2 cellular contexts compared by ENCODE assay signal in the genomic region with DNA sequence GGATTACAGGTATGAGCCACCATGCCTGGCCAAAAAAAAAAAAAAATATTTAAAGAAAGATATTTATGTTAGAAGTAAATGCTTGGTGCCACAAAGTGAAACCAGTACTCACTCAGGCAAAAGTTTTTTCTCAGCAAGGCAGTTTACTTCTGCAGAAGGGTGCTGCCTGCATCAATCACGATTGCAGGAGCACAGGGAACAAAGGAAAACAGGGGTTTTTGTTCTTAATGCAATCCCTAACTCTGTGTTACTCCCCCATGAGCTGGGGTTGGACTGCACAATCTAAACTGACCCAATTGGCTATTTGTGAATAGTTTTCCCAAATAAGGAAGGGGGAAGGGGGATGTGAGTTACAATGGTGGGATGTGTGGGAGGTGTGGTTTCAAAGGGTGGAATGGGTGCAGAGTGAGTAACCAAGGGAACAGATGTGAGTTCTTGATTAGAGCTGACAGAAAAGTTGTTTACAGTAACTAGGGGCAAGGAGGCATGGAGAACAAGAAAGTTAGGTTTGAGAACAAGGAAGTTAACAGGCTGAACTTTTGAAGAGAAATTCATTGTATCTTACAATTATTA.
A peak's percentile ranks its signal among the peaks of the same experiment; 100 is the strongest.
TF ChIP-seq lines count a peak whose summit lies in the region.

No MANE protein-coding gene starts in this region.

TF ChIP-seq in GM23338, 12 proteins besides CTCF, POLR2A, EP300 and RAD21:
- TF ChIP-seq, protein P1, sequence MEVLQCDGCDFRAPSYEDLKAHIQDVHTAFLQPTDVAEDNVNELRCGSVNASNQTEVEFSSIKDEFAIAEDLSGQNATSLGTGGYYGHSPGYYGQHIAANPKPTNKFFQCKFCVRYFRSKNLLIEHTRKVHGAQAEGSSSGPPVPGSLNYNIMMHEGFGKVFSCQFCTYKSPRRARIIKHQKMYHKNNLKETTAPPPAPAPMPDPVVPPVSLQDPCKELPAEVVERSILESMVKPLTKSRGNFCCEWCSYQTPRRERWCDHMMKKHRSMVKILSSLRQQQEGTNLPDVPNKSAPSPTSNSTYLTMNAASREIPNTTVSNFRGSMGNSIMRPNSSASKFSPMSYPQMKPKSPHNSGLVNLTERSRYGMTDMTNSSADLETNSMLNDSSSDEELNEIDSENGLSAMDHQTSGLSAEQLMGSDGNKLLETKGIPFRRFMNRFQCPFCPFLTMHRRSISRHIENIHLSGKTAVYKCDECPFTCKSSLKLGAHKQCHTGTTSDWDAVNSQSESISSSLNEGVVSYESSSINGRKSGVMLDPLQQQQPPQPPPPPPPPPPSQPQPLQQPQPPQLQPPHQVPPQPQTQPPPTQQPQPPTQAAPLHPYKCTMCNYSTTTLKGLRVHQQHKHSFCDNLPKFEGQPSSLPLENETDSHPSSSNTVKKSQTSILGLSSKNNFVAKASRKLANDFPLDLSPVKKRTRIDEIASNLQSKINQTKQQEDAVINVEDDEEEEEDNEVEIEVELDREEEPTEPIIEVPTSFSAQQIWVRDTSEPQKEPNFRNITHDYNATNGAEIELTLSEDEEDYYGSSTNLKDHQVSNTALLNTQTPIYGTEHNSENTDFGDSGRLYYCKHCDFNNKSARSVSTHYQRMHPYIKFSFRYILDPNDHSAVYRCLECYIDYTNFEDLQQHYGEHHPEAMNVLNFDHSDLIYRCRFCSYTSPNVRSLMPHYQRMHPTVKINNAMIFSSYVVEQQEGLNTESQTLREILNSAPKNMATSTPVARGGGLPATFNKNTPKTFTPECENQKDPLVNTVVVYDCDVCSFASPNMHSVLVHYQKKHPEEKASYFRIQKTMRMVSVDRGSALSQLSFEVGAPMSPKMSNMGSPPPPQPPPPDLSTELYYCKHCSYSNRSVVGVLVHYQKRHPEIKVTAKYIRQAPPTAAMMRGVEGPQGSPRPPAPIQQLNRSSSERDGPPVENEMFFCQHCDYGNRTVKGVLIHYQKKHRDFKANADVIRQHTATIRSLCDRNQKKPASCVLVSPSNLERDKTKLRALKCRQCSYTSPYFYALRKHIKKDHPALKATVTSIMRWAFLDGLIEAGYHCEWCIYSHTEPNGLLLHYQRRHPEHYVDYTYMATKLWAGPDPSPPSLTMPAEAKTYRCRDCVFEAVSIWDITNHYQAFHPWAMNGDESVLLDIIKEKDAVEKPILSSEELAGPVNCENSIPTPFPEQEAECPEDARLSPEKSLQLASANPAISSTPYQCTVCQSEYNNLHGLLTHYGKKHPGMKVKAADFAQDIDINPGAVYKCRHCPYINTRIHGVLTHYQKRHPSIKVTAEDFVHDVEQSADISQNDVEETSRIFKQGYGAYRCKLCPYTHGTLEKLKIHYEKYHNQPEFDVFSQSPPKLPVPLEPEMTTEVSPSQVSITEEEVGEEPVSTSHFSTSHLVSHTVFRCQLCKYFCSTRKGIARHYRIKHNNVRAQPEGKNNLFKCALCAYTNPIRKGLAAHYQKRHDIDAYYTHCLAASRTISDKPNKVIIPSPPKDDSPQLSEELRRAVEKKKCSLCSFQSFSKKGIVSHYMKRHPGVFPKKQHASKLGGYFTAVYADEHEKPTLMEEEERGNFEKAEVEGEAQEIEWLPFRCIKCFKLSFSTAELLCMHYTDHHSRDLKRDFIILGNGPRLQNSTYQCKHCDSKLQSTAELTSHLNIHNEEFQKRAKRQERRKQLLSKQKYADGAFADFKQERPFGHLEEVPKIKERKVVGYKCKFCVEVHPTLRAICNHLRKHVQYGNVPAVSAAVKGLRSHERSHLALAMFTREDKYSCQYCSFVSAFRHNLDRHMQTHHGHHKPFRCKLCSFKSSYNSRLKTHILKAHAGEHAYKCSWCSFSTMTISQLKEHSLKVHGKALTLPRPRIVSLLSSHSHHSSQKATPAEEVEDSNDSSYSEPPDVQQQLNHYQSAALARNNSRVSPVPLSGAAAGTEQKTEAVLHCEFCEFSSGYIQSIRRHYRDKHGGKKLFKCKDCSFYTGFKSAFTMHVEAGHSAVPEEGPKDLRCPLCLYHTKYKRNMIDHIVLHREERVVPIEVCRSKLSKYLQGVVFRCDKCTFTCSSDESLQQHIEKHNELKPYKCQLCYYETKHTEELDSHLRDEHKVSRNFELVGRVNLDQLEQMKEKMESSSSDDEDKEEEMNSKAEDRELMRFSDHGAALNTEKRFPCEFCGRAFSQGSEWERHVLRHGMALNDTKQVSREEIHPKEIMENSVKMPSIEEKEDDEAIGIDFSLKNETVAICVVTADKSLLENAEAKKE (CRISPR knock-in tag; IDR thresholded peaks at IDR 0.05), result no peak
- TF ChIP-seq EZH2phosphoT487 (IDR thresholded peaks at IDR 0.05; ENCODE audit: unreplicated experiment) (no peak), CREB1 (CRISPR knock-in tag; IDR thresholded peaks at IDR 0.05; ENCODE audit: low read depth) (no peak), STAT1 (IDR thresholded peaks at IDR 0.05; ENCODE audit: unreplicated experiment) (no peak), JUNB (IDR thresholded peaks at IDR 0.05; ENCODE audit: unreplicated experiment) (no peak), EZH2 (IDR thresholded peaks at IDR 0.05; ENCODE audit: low read depth, unreplicated experiment) (no peak), ZNF331 (CRISPR knock-in tag; IDR thresholded peaks at IDR 0.05; ENCODE audit: low read depth) (no peak), POLR2AphosphoS5 (IDR thresholded peaks at IDR 0.05; ENCODE audit: low read depth) (no peak)
- TF ChIP-seq, protein P2, sequence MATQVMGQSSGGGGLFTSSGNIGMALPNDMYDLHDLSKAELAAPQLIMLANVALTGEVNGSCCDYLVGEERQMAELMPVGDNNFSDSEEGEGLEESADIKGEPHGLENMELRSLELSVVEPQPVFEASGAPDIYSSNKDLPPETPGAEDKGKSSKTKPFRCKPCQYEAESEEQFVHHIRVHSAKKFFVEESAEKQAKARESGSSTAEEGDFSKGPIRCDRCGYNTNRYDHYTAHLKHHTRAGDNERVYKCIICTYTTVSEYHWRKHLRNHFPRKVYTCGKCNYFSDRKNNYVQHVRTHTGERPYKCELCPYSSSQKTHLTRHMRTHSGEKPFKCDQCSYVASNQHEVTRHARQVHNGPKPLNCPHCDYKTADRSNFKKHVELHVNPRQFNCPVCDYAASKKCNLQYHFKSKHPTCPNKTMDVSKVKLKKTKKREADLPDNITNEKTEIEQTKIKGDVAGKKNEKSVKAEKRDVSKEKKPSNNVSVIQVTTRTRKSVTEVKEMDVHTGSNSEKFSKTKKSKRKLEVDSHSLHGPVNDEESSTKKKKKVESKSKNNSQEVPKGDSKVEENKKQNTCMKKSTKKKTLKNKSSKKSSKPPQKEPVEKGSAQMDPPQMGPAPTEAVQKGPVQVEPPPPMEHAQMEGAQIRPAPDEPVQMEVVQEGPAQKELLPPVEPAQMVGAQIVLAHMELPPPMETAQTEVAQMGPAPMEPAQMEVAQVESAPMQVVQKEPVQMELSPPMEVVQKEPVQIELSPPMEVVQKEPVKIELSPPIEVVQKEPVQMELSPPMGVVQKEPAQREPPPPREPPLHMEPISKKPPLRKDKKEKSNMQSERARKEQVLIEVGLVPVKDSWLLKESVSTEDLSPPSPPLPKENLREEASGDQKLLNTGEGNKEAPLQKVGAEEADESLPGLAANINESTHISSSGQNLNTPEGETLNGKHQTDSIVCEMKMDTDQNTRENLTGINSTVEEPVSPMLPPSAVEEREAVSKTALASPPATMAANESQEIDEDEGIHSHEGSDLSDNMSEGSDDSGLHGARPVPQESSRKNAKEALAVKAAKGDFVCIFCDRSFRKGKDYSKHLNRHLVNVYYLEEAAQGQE (IDR thresholded peaks at IDR 0.05; ENCODE audit: unreplicated experiment), result no peak
TF ChIP-seq in GM23338: peak in this region for 0.

TF ChIP-seq in K562, 482 proteins besides CTCF, POLR2A, EP300 and RAD21 (continued from another document and continues in another):
- TF ChIP-seq, protein P3, sequence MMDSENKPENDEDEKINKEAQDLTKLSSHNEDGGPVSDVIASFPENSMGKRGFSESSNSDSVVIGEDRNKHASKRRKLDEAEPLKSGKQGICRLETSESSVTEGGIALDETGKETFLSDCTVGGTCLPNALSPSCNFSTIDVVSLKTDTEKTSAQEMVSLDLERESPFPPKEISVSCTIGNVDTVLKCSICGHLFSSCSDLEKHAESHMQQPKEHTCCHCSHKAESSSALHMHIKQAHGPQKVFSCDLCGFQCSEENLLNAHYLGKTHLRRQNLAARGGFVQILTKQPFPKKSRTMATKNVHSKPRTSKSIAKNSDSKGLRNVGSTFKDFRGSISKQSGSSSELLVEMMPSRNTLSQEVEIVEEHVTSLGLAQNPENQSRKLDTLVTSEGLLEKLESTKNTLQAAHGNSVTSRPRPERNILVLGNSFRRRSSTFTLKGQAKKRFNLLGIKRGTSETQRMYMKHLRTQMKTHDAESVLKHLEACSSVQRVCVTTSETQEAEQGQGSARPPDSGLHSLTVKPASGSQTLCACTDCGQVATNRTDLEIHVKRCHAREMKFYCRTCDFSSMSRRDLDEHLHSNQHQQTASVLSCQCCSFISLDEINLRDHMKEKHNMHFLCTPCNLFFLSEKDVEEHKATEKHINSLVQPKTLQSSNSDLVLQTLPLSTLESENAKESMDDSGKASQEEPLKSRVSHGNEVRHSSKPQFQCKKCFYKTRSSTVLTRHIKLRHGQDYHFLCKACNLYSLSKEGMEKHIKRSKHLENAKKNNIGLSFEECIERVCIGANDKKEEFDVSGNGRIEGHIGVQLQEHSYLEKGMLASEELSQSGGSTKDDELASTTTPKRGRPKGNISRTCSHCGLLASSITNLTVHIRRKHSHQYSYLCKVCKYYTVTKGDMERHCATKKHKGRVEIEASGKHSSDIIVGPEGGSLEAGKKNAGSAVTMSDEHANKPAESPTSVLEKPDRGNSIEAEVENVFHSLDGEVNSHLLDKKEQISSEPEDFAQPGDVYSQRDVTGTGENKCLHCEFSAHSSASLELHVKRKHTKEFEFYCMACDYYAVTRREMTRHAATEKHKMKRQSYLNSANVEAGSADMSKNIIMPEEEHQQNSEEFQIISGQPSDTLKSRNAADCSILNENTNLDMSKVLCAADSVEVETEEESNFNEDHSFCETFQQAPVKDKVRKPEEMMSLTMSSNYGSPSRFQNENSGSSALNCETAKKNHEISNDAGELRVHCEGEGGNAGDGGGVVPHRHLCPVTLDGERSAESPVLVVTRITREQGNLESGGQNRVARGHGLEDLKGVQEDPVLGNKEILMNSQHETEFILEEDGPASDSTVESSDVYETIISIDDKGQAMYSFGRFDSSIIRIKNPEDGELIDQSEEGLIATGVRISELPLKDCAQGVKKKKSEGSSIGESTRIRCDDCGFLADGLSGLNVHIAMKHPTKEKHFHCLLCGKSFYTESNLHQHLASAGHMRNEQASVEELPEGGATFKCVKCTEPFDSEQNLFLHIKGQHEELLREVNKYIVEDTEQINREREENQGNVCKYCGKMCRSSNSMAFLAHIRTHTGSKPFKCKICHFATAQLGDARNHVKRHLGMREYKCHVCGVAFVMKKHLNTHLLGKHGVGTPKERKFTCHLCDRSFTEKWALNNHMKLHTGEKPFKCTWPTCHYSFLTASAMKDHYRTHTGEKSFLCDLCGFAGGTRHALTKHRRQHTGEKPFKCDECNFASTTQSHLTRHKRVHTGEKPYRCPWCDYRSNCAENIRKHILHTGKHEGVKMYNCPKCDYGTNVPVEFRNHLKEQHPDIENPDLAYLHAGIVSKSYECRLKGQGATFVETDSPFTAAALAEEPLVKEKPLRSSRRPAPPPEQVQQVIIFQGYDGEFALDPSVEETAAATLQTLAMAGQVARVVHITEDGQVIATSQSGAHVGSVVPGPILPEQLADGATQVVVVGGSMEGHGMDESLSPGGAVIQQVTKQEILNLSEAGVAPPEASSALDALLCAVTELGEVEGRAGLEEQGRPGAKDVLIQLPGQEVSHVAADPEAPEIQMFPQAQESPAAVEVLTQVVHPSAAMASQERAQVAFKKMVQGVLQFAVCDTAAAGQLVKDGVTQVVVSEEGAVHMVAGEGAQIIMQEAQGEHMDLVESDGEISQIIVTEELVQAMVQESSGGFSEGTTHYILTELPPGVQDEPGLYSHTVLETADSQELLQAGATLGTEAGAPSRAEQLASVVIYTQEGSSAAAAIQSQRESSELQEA (IDR thresholded peaks at IDR 0.05; ENCODE audit: low read depth), result no peak
- TF ChIP-seq, protein P4, sequence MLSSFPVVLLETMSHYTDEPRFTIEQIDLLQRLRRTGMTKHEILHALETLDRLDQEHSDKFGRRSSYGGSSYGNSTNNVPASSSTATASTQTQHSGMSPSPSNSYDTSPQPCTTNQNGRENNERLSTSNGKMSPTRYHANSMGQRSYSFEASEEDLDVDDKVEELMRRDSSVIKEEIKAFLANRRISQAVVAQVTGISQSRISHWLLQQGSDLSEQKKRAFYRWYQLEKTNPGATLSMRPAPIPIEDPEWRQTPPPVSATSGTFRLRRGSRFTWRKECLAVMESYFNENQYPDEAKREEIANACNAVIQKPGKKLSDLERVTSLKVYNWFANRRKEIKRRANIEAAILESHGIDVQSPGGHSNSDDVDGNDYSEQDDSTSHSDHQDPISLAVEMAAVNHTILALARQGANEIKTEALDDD (IDR thresholded peaks at IDR 0.05), result no peak
- TF ChIP-seq TRIM24 (IDR thresholded peaks at IDR 0.05) (peak; percentile 32 to 71; a peak in 3 of 4 replicates), CBFA2T3 (IDR thresholded peaks at IDR 0.05) (peak; percentile 17; the same call in 1 of the 2 replicates), ZNF165 (CRISPR knock-in tag; IDR thresholded peaks at IDR 0.05; ENCODE audit: borderline replicate concordance) (no peak), PCBP1 (IDR thresholded peaks at IDR 0.05; ENCODE audit: low read depth, low read length, poor library complexity, severe bottlenecking) (no peak)
